2 cellular contexts compared by ENCODE assay signal in genomic region chr14:34701808-34702207, GRCh38.
TF ChIP-seq lines count a peak whose summit lies in the region.

No MANE protein-coding gene starts in this region.

TF ChIP-seq in A549, 52 proteins besides CTCF, POLR2A, EP300 and RAD21:
- TF ChIP-seq ZFP36 (IDR thresholded peaks at IDR 0.05; ENCODE audit: borderline replicate concordance, partially characterized antibody): no peak
- TF ChIP-seq NFE2L2 (conservative IDR thresholded peaks at IDR 0.05; ENCODE audit: low read length): no peak
- no peak for TF ChIP-seq PHF8 (IDR thresholded peaks at IDR 0.05; ENCODE audit: borderline replicate concordance, low read depth)
- no peak for TF ChIP-seq HOXB5 (CRISPR knock-in tag; IDR thresholded peaks at IDR 0.05)
- TF ChIP-seq ZC3H11A (IDR thresholded peaks at IDR 0.05): no peak
- TF ChIP-seq CBX8 (IDR thresholded peaks at IDR 0.05): no peak
- no peak for TF ChIP-seq TP53 (CRISPR knock-in tag; IDR thresholded peaks at IDR 0.05)
- no peak for TF ChIP-seq REST (IDR thresholded peaks at IDR 0.05)
- TF ChIP-seq RNF2 (IDR thresholded peaks at IDR 0.05; ENCODE audit: borderline replicate concordance, low read depth): no peak
- TF ChIP-seq HEYL (CRISPR knock-in tag; IDR thresholded peaks at IDR 0.05): no peak
- no peak for TF ChIP-seq FOSB (CRISPR knock-in tag; IDR thresholded peaks at IDR 0.05)
- TF ChIP-seq SREBF2 (IDR thresholded peaks at IDR 0.05): no peak
- TF ChIP-seq ESRRA (IDR thresholded peaks at IDR 0.05; ENCODE audit: borderline replicate concordance, low read length): no peak
- no peak for TF ChIP-seq RFX5 (IDR thresholded peaks at IDR 0.05)

TF ChIP-seq in endothelial cell of umbilical vein, 7 proteins besides CTCF, POLR2A, EP300 and RAD21:
- TF ChIP-seq POLR2AphosphoS5 (IDR thresholded peaks at IDR 0.05; ENCODE audit: insufficient read depth, low read depth, low read length): no peak
